14 cellular contexts compared by ENCODE assay signal in the genomic region with DNA sequence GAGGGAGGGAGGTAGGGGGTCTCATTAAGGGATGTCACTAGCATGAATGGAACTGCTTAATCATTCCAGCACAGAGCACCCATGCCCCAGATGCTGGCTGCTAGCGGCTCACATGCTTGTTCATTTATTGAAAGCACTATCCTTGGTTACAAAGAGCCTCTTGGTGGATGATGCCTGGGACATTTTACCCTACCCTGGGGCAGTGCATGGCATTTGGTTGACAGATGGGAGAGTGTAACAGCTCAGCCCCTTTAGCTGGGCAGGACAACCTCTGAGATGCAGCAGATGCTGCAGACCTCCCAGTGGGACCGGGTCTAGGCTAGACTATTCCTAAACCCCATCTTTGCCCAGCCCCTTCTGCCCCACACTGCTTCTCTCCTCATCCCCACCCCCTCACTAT.
DNase-seq lines count a peak whose midpoint lies in the region; ATAC-seq lines count a peak whose summit lies in the region.
"Had no signal": no experiment of that assay in that cellular context is flagged by ENCODE, and none has a peak within 500 bp of the region (broad histone marks: within the 10 kb centered on the region; RNA-seq: fewer than 3 reads in every experiment).

No MANE protein-coding gene starts in this region.

- no peaks in the 10 kb centered on the region for H3K36me3 Mint-ChIP-seq in effector memory CD8-positive, alpha-beta T cell (ENCODE audit: insufficient read depth)
- H3K36me3 Mint-ChIP-seq: CD4-positive, CD25-positive, alpha-beta regulatory T cell had no signal

- peaks cover 0 to 1% of the 10 kb centered on the region in 2 donors for H3K4me1 Mint-ChIP-seq in effector memory CD8-positive, alpha-beta T cell (ENCODE audit: low read depth in 2 of 2)
- H3K4me1 Mint-ChIP-seq: CD4-positive, CD25-positive, alpha-beta regulatory T cell had no signal

- DNase-seq in NCI-H2171 treated with DMSO at 0.1 percent for 48 hours (lab: John Stamatoyannopoulos, UW) (peak; percentile 12), NCI-H2171 (lab: John Stamatoyannopoulos, UW) (no peak), ELF-1 (ENCODE audit: low read depth, low spot score) (peak; percentile 14), NCI-H69 (lab: John Stamatoyannopoulos, UW) (peak; percentile 61), retina (peak; percentile 39), DMS53 (lab: John Stamatoyannopoulos, UW) (no peak), NCI-H187 (lab: John Stamatoyannopoulos, UW) (no peak)
- DNase-seq in effector memory CD8-positive, alpha-beta T cell, result no peak
- DNase-seq: CD4-positive, CD25-positive, alpha-beta regulatory T cell; DMS79 treated with DMSO at 0.1 percent for 48 hours; EL; GDM1; GM23248 had no signal

- H3K9me3 Mint-ChIP-seq in effector memory CD8-positive, alpha-beta T cell, result no peaks in the 10 kb centered on the region

- H3K27ac Mint-ChIP-seq in effector memory CD8-positive, alpha-beta T cell, result no peak overlapping the region
- H3K27ac Mint-ChIP-seq: CD4-positive, CD25-positive, alpha-beta regulatory T cell had no signal

- no peak for ATAC-seq in effector memory CD8-positive, alpha-beta T cell (replicated peaks)
- ATAC-seq: HCT116 had no signal

- H3K4me3 Mint-ChIP-seq in effector memory CD8-positive, alpha-beta T cell, result no peak overlapping the region
- H3K4me3 Mint-ChIP-seq: CD4-positive, CD25-positive, alpha-beta regulatory T cell had no signal

- peaks cover 41 to 90% of the 10 kb centered on the region in 2 donors for H3K27me3 Mint-ChIP-seq in effector memory CD8-positive, alpha-beta T cell

Comparison
In these comparisons a context has a peak if more than half of its experiments do, and no peak if none do; other contexts are left out.
1. DNase-seq: peak in NCI-H2171 treated with DMSO at 0.1 percent for 48 hours (single experiment), ELF-1 (single experiment), NCI-H69 (single experiment) and retina (single experiment); none in NCI-H2171 (single experiment), DMS53 (single experiment), NCI-H187 (0 of 2) and effector memory CD8-positive, alpha-beta T cell (0 of 3).